12 cellular contexts compared by ENCODE assay signal in genomic region chr17:77944390-77945222, GRCh38.
"Had no signal": no experiment of that assay in that cellular context is flagged by ENCODE, and none has a peak within 500 bp of the region (broad histone marks: within the 10 kb centered on the region; RNA-seq: fewer than 3 reads in every experiment).

No MANE protein-coding gene starts in this region.

- ATAC-seq: activated T-cell treated with anti-CD3 and anti-CD28 coated beads, Interleukin-2, amount 50 U/mL, for 72 hours; left lobe of liver had no signal

- H3K27me3 ChIP-seq: colonic mucosa, thyroid gland had no signal

- H3K4me1 ChIP-seq: colonic mucosa, pancreas, thyroid gland had no signal

- H3K36me3 ChIP-seq: colonic mucosa, pancreas, thyroid gland had no signal

- H3K4me3 ChIP-seq: colonic mucosa, pancreas, skin epidermis, thyroid gland had no signal

- H3K27ac ChIP-seq: colonic mucosa, pancreas, skin epidermis, thyroid gland had no signal

- DNase-seq: activated CD4-positive, alpha-beta memory T cell treated with anti-CD3 and anti-CD28 coated beads for 36 hours; activated CD4-positive, alpha-beta T cell treated with anti-CD3 and anti-CD28 coated beads for 1 hour; activated naive CD4-positive, alpha-beta T cell; activated T-cell treated with anti-CD3 and anti-CD28 coated beads, Interleukin-2, amount 50 U/mL, for 72 hours; caudate nucleus; colonic mucosa; effector CD4-positive, alpha-beta T cell; islet precursor cell; pancreas; thyroid gland had no signal

- H3K9me3 ChIP-seq: colonic mucosa, pancreas, thyroid gland had no signal
